ENCODE assay signal across 15 cellular contexts in genomic region chr12:76552343-76552938, GRCh38. TPM values are rescaled to one million over a fixed set of nuclear protein-coding genes. Genes with fewer than 3 reads are reported as not detected.
DNase-seq lines count a peak whose midpoint lies in the region; ATAC-seq and TF ChIP-seq lines count a peak whose summit lies in the region.
"Had no signal": no experiment of that assay in that cellular context is flagged by ENCODE, and none has a peak within 500 bp of the region (broad histone marks: within the 10 kb centered on the region; RNA-seq: fewer than 3 reads in every experiment).

No MANE protein-coding gene starts in this region.

- TF ChIP-seq CTCF in thyroid gland (IDR thresholded peaks at IDR 0.05), result no peak

- H3K4me1 ChIP-seq in thyroid gland (peaks cover 16 to 23% of the 10 kb centered on the region in 2 donors), SJCRH30 (no peaks in the 10 kb centered on the region)

- H3K27ac ChIP-seq in thyroid gland (no peak overlapping the region), SJCRH30 (no peak overlapping the region)
- H3K27ac ChIP-seq: ovary, upper lobe of right lung had no signal

- no peaks in the 10 kb centered on the region for H3K27me3 ChIP-seq in thyroid gland
- H3K27me3 ChIP-seq in SJCRH30, result no peaks in the 10 kb centered on the region
- H3K27me3 ChIP-seq: ovary, upper lobe of right lung had no signal

- no peak for TF ChIP-seq POLR2A in thyroid gland (IDR thresholded peaks at IDR 0.05)

- H3K9me3 ChIP-seq in thyroid gland (no peaks in the 10 kb centered on the region), SJCRH30 (replicated peaks) (no peaks in the 10 kb centered on the region)
- H3K9me3 ChIP-seq: ovary, upper lobe of right lung had no signal

- H3K4me3 ChIP-seq in thyroid gland (replicated peaks in 1 of 3), result no peak overlapping the region
- H3K4me3 ChIP-seq in SJCRH30, result no peak overlapping the region
- H3K4me3 ChIP-seq: ovary, upper lobe of right lung had no signal

- intact Hi-C loops in Right ventricle myocardium superior (cut with DNase I), result no loop called here
- intact Hi-C loops in cardiac septum (cut with DNase I), result loop anchor here (10.0 kb wide), 1 partner anchor 468 kb away; the partner anchor contains the start of gene NAP1L1
- intact Hi-C loops in thyroid gland (cut with DNase I), result no loop called here

- H3K36me3 ChIP-seq in thyroid gland (no peaks in the 10 kb centered on the region), SJCRH30 (no peaks in the 10 kb centered on the region)
- H3K36me3 ChIP-seq: ovary, upper lobe of right lung had no signal

- 88 to 94% methylated on average over 3 of the region's 3 CpGs for WGBS in thyroid gland, 2 donors

- DNase-seq in Right ventricle myocardium superior (no peak), cardiac septum (ENCODE audit: low spot score) (no peak), amniotic epithelial cell (ENCODE audit: low read depth) (peak; percentile 51), iris pigment epithelial cell (ENCODE audit: low read depth) (peak; percentile 23), thyroid gland (peak; percentile 13 to 25), NCI-H2081 treated with DMSO at 0.1 percent for 48 hours (lab: John Stamatoyannopoulos, UW) (no peak), SJCRH30 (no peak)
- DNase-seq: activated CD4-positive, alpha-beta memory T cell treated with anti-CD3 and anti-CD28 coated beads for 36 hours; activated gamma-delta T cell treated with Interleukin-2 at 50 U/mL for 16 hours; hypothalamus; NCI-H1694 treated with DMSO at 0.1 percent for 48 hours; NCI-H748 treated with DMSO at 0.1 percent for 48 hours; ovary; upper lobe of right lung had no signal

- ATAC-seq in Right ventricle myocardium superior (ENCODE audit: poor library complexity) (peak; percentile 54), HG03342 (IDR thresholded peaks at IDR 0.05; ENCODE audit: unreplicated experiment) (no peak)
- ATAC-seq: upper lobe of right lung had no signal

RNA-seq across cellular contexts. Expression of gene OSBPL8, which starts 7.1 kb away (rescaled TPM):
- total RNA-seq in Right ventricle myocardium superior, result 24.9 TPM
- total RNA-seq in cardiac septum, result 43.2 TPM
- total RNA-seq in thyroid gland, result 100 to 1,000 TPM in 1 of 4 donors, 10 to 100 TPM in 3; 69.8 to 112 (median 77.6) TPM
- 54.7 and 64.0 TPM in 2 replicates for total RNA-seq in SJCRH30 (2014; rRNA removed; shearing (Covaris generic))

Comparison
In these comparisons a context has a peak if more than half of its experiments do, and no peak if none do; other contexts are left out.
1. DNase-seq: peak in amniotic epithelial cell (single experiment), iris pigment epithelial cell (single experiment) and thyroid gland (2 of 2); none in Right ventricle myocardium superior (single experiment), cardiac septum (single experiment), NCI-H2081 treated with DMSO at 0.1 percent for 48 hours (single experiment) and SJCRH30 (0 of 2).